24 cellular contexts compared by ENCODE assay signal in genomic region chr4:154677300-154677699, GRCh38.
A peak's percentile ranks its signal among the peaks of the same experiment; 100 is the strongest.
DNase-seq lines count a peak whose midpoint lies in the region; ATAC-seq and TF ChIP-seq lines count a peak whose summit lies in the region.
"Had no signal": no experiment of that assay in that cellular context is flagged by ENCODE, and none has a peak within 500 bp of the region (broad histone marks: within the 10 kb centered on the region; RNA-seq: fewer than 3 reads in every experiment).

No MANE protein-coding gene starts in this region.

- no peak overlapping the region for H3K4ac ChIP-seq in mesendoderm (ENCODE audit: low read depth, low read length)

- no peaks in the 10 kb centered on the region for H3K79me1 ChIP-seq in mesendoderm (ENCODE audit: low read length)

- TF ChIP-seq CTCF in neural cell (IDR thresholded peaks at IDR 0.05; ENCODE audit: poor library complexity, severe bottlenecking) (no peak), gastrocnemius medialis (IDR thresholded peaks at IDR 0.05 in 4 of 5, conservative IDR thresholded peaks at IDR 0.05 in 1 of 5) (no peak)

- H3K23ac ChIP-seq in mesendoderm (ENCODE audit: low read length) = no peak overlapping the region

- H4K5ac ChIP-seq in mesendoderm (ENCODE audit: low read length) = no peak overlapping the region

- in situ Hi-C loops in gastrocnemius medialis (cut with MboI; ENCODE audit: low sequenced_read_pairs in 4 of 4) = no loop called here

- no peaks in the 10 kb centered on the region for H4K20me1 ChIP-seq in neural cell (ENCODE audit: insufficient read depth)
- H4K20me1 ChIP-seq: BLaER1 had no signal

- H3K4me1 ChIP-seq in mesendoderm (ENCODE audit: control insufficient read depth, low read depth, low read length) (peaks cover 3% of the 10 kb centered on the region), gastrocnemius medialis (no peaks in the 10 kb centered on the region)
- H3K4me1 ChIP-seq: BE2C, BLaER1 had no signal

- no peak for TF ChIP-seq EP300 in neural cell (conservative IDR thresholded peaks at IDR 0.05; ENCODE audit: poor library complexity, severe bottlenecking)

- no peak overlapping the region for H3K18ac ChIP-seq in mesendoderm (ENCODE audit: low read length)

- no peak overlapping the region for H3K4me2 ChIP-seq in mesendoderm (ENCODE audit: low read length)
- H3K4me2 ChIP-seq in neural cell (ENCODE audit: low read length) = no peak overlapping the region
- H3K4me2 ChIP-seq: BLaER1 had no signal

- no peak overlapping the region for H2BK5ac ChIP-seq in mesendoderm (ENCODE audit: low read length)

- ATAC-seq in left lobe of liver (peak; percentile 46), gastrocnemius medialis (no peak)
- ATAC-seq: GM12878 had no signal

- H3K27ac ChIP-seq in mesendoderm (ENCODE audit: low read depth, low read length) = no peak overlapping the region
- peak overlapping the region; percentile 78 for H3K27ac ChIP-seq in neural cell (ENCODE audit: low read length)
- H3K27ac ChIP-seq in gastrocnemius medialis = no peak overlapping the region
- H3K27ac ChIP-seq: BLaER1 had no signal

- no peak overlapping the region for H4K8ac ChIP-seq in mesendoderm (ENCODE audit: low read depth, low read length)

- H3K4me3 ChIP-seq in mesendoderm (ENCODE audit: low read length) = no peak overlapping the region
- peak overlapping the region; percentile 19 for H3K4me3 ChIP-seq in neural cell (ENCODE audit: low read length)
- no peak overlapping the region for H3K4me3 ChIP-seq in gastrocnemius medialis
- H3K4me3 ChIP-seq: BLaER1, GM12878 had no signal

- TF ChIP-seq POLR2A in gastrocnemius medialis (IDR thresholded peaks at IDR 0.05) = no peak

- H2AK5ac ChIP-seq in mesendoderm (ENCODE audit: low read length) = no peak overlapping the region

- DNase-seq in OCI-M1 (lab: John Stamatoyannopoulos, UW) (peak; percentile 40), left lobe of liver (ENCODE audit: low spot score) (no peak), mesendoderm (peak; percentile 14), gastrocnemius medialis (no peak), Kasumi-1 (lab: John Stamatoyannopoulos, UW) (no peak), activated T-cell treated with anti-CD3 and anti-CD28 coated beads for 4 hours (no peak)
- DNase-seq: 8988T; ACHN; BE2C; C1 segment of cervical spinal cord; CD4-positive, alpha-beta memory T cell; CD4-positive, CD25-positive, alpha-beta regulatory T cell; CD8-positive, alpha-beta memory T cell; COR-L47; DMS 273 treated with DMSO at 0.1 percent for 48 hours; DMS153; DMS53; DMS79; DND-41; EL; GDM1 had no signal

- H2BK15ac ChIP-seq in mesendoderm (replicated peaks; ENCODE audit: low read depth) = no peak overlapping the region

- no peaks in the 10 kb centered on the region for H3F3A ChIP-seq in neural cell (ENCODE audit: insufficient read depth, low read length, poor library complexity, severe bottlenecking)

- H3K9ac ChIP-seq in mesendoderm (ENCODE audit: low read length) = no peak overlapping the region
- H3K9ac ChIP-seq in neural cell (ENCODE audit: low read length) = peak overlapping the region; percentile 36
- H3K9ac ChIP-seq: BLaER1 had no signal

- H3K9me2 ChIP-seq in neural cell (ENCODE audit: insufficient read depth, low read length) = no peaks in the 10 kb centered on the region

- peak overlapping the region; percentile 48 for H2AFZ ChIP-seq in neural cell (ENCODE audit: low read depth, low read length)

- intact Hi-C loops in gastrocnemius medialis (cut with DNase I; ENCODE audit: low total_unique reads) = no loop called here

- no CpG with 5 or more reads among the region's 1 CpG for WGBS in mesendoderm (ENCODE audit: extremely low coverage, insufficient coverage, low lambda C conversion rate)

- H2BK120ac ChIP-seq in mesendoderm (ENCODE audit: low read depth, low read length) = no peak overlapping the region

- H3K36me3 ChIP-seq in mesendoderm (ENCODE audit: control insufficient read depth, insufficient read depth, low read length) (no peaks in the 10 kb centered on the region), neural cell (ENCODE audit: insufficient read depth, low read length) (no peaks in the 10 kb centered on the region), gastrocnemius medialis (no peaks in the 10 kb centered on the region)
- H3K36me3 ChIP-seq: BE2C, BLaER1 had no signal

- H3K56ac ChIP-seq in mesendoderm (ENCODE audit: low read length) = no peak overlapping the region

- H3K9me3 ChIP-seq in neural cell (ENCODE audit: low read length) (no peaks in the 10 kb centered on the region), gastrocnemius medialis (no peaks in the 10 kb centered on the region)
- H3K9me3 ChIP-seq: BE2C, BLaER1 had no signal

- TF ChIP-seq RAD21 in neural cell (conservative IDR thresholded peaks at IDR 0.05) = no peak

- H3K27me3 ChIP-seq in mesendoderm (ENCODE audit: insufficient read depth, low read length, poor library complexity) (no peaks in the 10 kb centered on the region), neural cell (ENCODE audit: insufficient read depth, low read depth, low read length) (no peaks in the 10 kb centered on the region), gastrocnemius medialis (no peaks in the 10 kb centered on the region)
- H3K27me3 ChIP-seq: BLaER1 had no signal

- no peaks in the 10 kb centered on the region for H3K79me2 ChIP-seq in mesendoderm (ENCODE audit: control insufficient read depth, insufficient read depth, low read length)
- H3K79me2 ChIP-seq in neural cell (replicated peaks; ENCODE audit: insufficient read depth, low read length) = no peaks in the 10 kb centered on the region

TF ChIP-seq in neural cell, 6 proteins besides CTCF, POLR2A, EP300 and RAD21:
- no peak for TF ChIP-seq EZH2 (IDR thresholded peaks at IDR 0.05; ENCODE audit: borderline replicate concordance, insufficient read depth, low read length, poor library complexity, severe bottlenecking)
- no peak for TF ChIP-seq MXI1 (conservative IDR thresholded peaks at IDR 0.05; ENCODE audit: poor library complexity, severe bottlenecking)
- TF ChIP-seq TAF1 (IDR thresholded peaks at IDR 0.05; ENCODE audit: low read depth) = no peak
- no peak for TF ChIP-seq SMC3 (conservative IDR thresholded peaks at IDR 0.05; ENCODE audit: poor library complexity)
- no peak for TF ChIP-seq REST (IDR thresholded peaks at IDR 0.05; ENCODE audit: borderline replicate concordance)
- no peak for TF ChIP-seq POLR2AphosphoS5 (IDR thresholded peaks at IDR 0.05)
TF ChIP-seq in neural cell: peak in this region for 0.

Comparison
In these comparisons a context has a peak if more than half of its experiments do, and no peak if none do; other contexts are left out.
1. DNase-seq: peak in OCI-M1 (single experiment) and mesendoderm (single experiment); none in left lobe of liver (single experiment), gastrocnemius medialis (0 of 2), Kasumi-1 (0 of 2) and activated T-cell treated with anti-CD3 and anti-CD28 coated beads for 4 hours (single experiment).